13 cellular contexts compared by ENCODE assay signal in the genomic region with DNA sequence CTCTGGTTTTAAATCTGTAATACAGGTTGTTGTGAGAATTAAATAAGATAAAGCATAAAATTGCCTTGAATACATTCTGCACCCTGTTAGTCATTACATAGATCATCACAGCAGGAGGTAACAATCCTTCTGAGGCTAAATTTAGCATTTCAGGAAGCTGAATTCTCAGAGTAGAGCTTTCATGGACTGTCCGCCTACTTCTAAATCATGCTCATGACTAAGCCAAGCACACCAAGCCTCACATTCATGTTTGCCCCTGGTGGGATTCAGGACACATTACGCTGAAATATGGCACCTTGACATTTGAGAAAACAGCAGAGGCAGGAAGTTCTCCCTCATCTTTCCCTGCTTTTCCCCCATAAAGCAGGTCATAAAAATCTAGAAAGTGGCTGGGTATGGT. TPM values are rescaled to one million over a fixed set of nuclear protein-coding genes. Genes with fewer than 3 reads are reported as not detected.
DNase-seq lines count a peak whose midpoint lies in the region; ATAC-seq and TF ChIP-seq lines count a peak whose summit lies in the region.
"Had no signal": no experiment of that assay in that cellular context is flagged by ENCODE, and none has a peak within 500 bp of the region (broad histone marks: within the 10 kb centered on the region; RNA-seq: fewer than 3 reads in every experiment).

No MANE protein-coding gene starts in this region.

- TF ChIP-seq CTCF in HFFc6 (IDR thresholded peaks at IDR 0.05) (peak; percentile 66), astrocyte of the cerebellum (IDR thresholded peaks at IDR 0.05; ENCODE audit: low read depth, low read length, missing control alignments) (no peak), kidney epithelial cell (IDR thresholded peaks at IDR 0.05; ENCODE audit: insufficient read depth, low read length, poor library complexity, severe bottlenecking) (peak; percentile 12), esophagus muscularis mucosa (IDR thresholded peaks at IDR 0.05) (no peak)

- H3K4me3 ChIP-seq in astrocyte of the cerebellum (ENCODE audit: low read depth, low read length) (no peak overlapping the region), kidney epithelial cell (ENCODE audit: low read depth, low read length) (no peak overlapping the region), esophagus muscularis mucosa (no peak overlapping the region)
- H3K4me3 ChIP-seq: prostate gland had no signal

- no peaks in the 10 kb centered on the region for H3K36me3 ChIP-seq in kidney epithelial cell (ENCODE audit: control insufficient read depth, insufficient read depth, low read length)
- H3K36me3 ChIP-seq in esophagus muscularis mucosa = no peaks in the 10 kb centered on the region
- H3K36me3 ChIP-seq: prostate gland, WERI-Rb-1 had no signal

- no peak for ATAC-seq in left lobe of liver
- ATAC-seq: effector memory CD8-positive, alpha-beta T cell; left cardiac atrium had no signal

- intact Hi-C loops in esophagus muscularis mucosa (cut with DNase I) = no loop called here

- H3K27me3 ChIP-seq in kidney epithelial cell (ENCODE audit: control insufficient read depth, insufficient read depth, low read length) = no peaks in the 10 kb centered on the region
- peaks cover 0 to 17% (median 0%) of the 10 kb centered on the region in 4 donors for H3K27me3 ChIP-seq in esophagus muscularis mucosa

- H3K9me3 ChIP-seq in esophagus muscularis mucosa = no peaks in the 10 kb centered on the region
- H3K9me3 ChIP-seq: prostate gland had no signal

- no peaks in the 10 kb centered on the region for H3K9me3 Mint-ChIP-seq in HFFc6
- H3K9me3 Mint-ChIP-seq: effector memory CD8-positive, alpha-beta T cell had no signal

- no peaks in the 10 kb centered on the region for H3K36me3 Mint-ChIP-seq in HFFc6 (ENCODE audit: low read depth)

- no peak for TF ChIP-seq POLR2A in esophagus muscularis mucosa (IDR thresholded peaks at IDR 0.05; ENCODE audit: low read depth)

- H3K27ac Mint-ChIP-seq in HFFc6 = peak overlapping the region; percentile 85
- H3K27ac Mint-ChIP-seq: effector memory CD8-positive, alpha-beta T cell had no signal

- H3K4me1 ChIP-seq in esophagus muscularis mucosa = no peaks in the 10 kb centered on the region
- H3K4me1 ChIP-seq: prostate gland had no signal

- H3K4me1 Mint-ChIP-seq in HFFc6 (ENCODE audit: low read depth) = peaks cover 64% of the 10 kb centered on the region

- in situ Hi-C loops in astrocyte of the cerebellum (cut with HindIII; ENCODE audit: low sequenced_read_pairs) = no loop called here

- peak overlapping the region; percentile 66 for H3K4me3 Mint-ChIP-seq in HFFc6
- H3K4me3 Mint-ChIP-seq: effector memory CD8-positive, alpha-beta T cell had no signal

- 91% methylated on average over 2 of the region's 2 CpGs for WGBS in esophagus muscularis mucosa

- DNase-seq in AG08396 (ENCODE audit: low spot score) (peak; percentile 50), HFFc6 (peak; percentile 95), astrocyte of the cerebellum (ENCODE audit: low read depth) (peak; percentile 48), kidney epithelial cell (ENCODE audit: low read depth) (peak; percentile 80), DMS153 treated with DMSO at 0.1 percent for 48 hours (lab: John Stamatoyannopoulos, UW; ENCODE audit: unreplicated experiment) (no peak), left lobe of liver (ENCODE audit: low spot score) (no peak), esophagus muscularis mucosa (ENCODE audit: extremely low spot score) (no peak)
- DNase-seq in stimulated activated CD8-positive, alpha-beta memory T cell treated with anti-CD3 and anti-CD28 coated beads, Interleukin-4, amount 100 ng/mL, for 48 hours = no peak
- DNase-seq: Calu3; effector memory CD8-positive, alpha-beta T cell; left cardiac atrium; WERI-Rb-1 had no signal

- TF ChIP-seq EP300 in esophagus muscularis mucosa (IDR thresholded peaks at IDR 0.05) = no peak

- H3K27me3 Mint-ChIP-seq in HFFc6 (ENCODE audit: insufficient read depth) = peaks cover 2% of the 10 kb centered on the region; the same call in 1 of the 2 replicates

- no peak overlapping the region for H3K27ac ChIP-seq in esophagus muscularis mucosa (replicated peaks in 1 of 4)
- H3K27ac ChIP-seq: prostate gland, WERI-Rb-1 had no signal

RNA-seq across cellular contexts. Expression of gene PIK3C3, which starts 16.6 kb away (rescaled TPM):
- total RNA-seq in HFFc6 (2021; fragmentation: NEBNext Ultra II Directional; extraction: Animal tissue kit (Norgen Biotek cat#: 25700)) = 10 to 100 TPM; 38.3 to 61.7 (median 47.6) TPM
- 58.7 and 66.9 TPM in 2 replicates for total RNA-seq in kidney epithelial cell
- total RNA-seq in left lobe of liver = 17.5 TPM
- total RNA-seq in esophagus muscularis mucosa = 10 to 100 TPM; 24.3 to 39.1 (median 28.8) TPM

Comparison
In these comparisons a context has a peak if more than half of its experiments do, and no peak if none do; other contexts are left out.
1. DNase-seq: peak in AG08396 (single experiment), HFFc6 (single experiment), astrocyte of the cerebellum (single experiment) and kidney epithelial cell (single experiment); none in DMS153 treated with DMSO at 0.1 percent for 48 hours (single experiment), left lobe of liver (single experiment), stimulated activated CD8-positive, alpha-beta memory T cell treated with anti-CD3 and anti-CD28 coated beads, Interleukin-4, amount 100 ng/mL, for 48 hours (single experiment) and esophagus muscularis mucosa (single experiment).
2. CTCF ChIP-seq: peak in HFFc6 (single experiment) and kidney epithelial cell (single experiment); none in astrocyte of the cerebellum (single experiment) and esophagus muscularis mucosa (0 of 3).